1 cellular context compared by ENCODE assay signal in genomic region chr10:26216949-26217395, GRCh38.
TF ChIP-seq lines count a peak whose summit lies in the region.

No MANE protein-coding gene starts in this region.

TF ChIP-seq in A549, 52 proteins besides CTCF, POLR2A, EP300 and RAD21 (continued from another document):
- TF ChIP-seq ZNF302 (CRISPR knock-in tag; IDR thresholded peaks at IDR 0.05) (no peak), RCOR1 (IDR thresholded peaks at IDR 0.05; ENCODE audit: low read depth, low read length) (no peak), FOSB (CRISPR knock-in tag; IDR thresholded peaks at IDR 0.05) (no peak), MYC (IDR thresholded peaks at IDR 0.05; ENCODE audit: borderline replicate concordance, low read length) (no peak)
- TF ChIP-seq, protein P1, sequence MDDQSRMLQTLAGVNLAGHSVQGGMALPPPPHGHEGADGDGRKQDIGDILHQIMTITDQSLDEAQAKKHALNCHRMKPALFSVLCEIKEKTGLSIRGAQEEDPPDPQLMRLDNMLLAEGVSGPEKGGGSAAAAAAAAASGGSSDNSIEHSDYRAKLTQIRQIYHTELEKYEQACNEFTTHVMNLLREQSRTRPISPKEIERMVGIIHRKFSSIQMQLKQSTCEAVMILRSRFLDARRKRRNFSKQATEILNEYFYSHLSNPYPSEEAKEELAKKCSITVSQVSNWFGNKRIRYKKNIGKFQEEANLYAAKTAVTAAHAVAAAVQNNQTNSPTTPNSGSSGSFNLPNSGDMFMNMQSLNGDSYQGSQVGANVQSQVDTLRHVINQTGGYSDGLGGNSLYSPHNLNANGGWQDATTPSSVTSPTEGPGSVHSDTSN (IDR thresholded peaks at IDR 0.05): no peak
